ENCODE assay signal across 26 cellular contexts in the genomic region with DNA sequence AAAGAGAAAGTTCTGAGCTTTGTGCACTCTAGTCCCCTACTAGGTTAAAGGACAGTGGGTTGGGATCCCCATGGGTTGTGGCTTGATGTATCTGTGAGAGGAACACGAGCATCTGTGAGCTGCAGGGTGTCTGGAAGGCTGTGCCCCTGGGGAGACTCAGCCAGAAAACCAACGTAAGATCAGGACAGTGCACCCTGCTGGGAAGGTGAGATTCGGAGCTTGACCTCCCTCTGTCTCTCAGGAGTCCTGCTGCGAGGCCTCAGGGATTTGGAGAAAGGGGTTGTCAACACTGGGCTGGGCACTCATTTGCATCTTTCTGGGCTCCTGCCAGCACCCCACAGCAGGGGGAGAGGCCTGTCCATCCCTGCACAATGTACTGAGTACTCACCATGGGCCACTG. TPM values are rescaled to one million over a fixed set of nuclear protein-coding genes. Genes with fewer than 3 reads are reported as not detected.
"Had no signal": no experiment of that assay in that cellular context is flagged by ENCODE, and none has a peak within 500 bp of the region (broad histone marks: within the 10 kb centered on the region; RNA-seq: fewer than 3 reads in every experiment).

No MANE protein-coding gene starts in this region.

- H3K27me3 Mint-ChIP-seq: activated naive CD8-positive, alpha-beta T cell; central memory CD8-positive, alpha-beta T cell had no signal

- H3K4me1 ChIP-seq: ascending aorta, colonic mucosa, left ventricle myocardium inferior, prostate gland had no signal

- H3K4me3 ChIP-seq: adrenal gland, ascending aorta, colonic mucosa, dorsolateral prefrontal cortex, left ventricle myocardium inferior, ovary, prostate gland, upper lobe of left lung had no signal

- H3K27me3 ChIP-seq: adrenal gland, ascending aorta, colonic mucosa, dorsolateral prefrontal cortex, neutrophil, ovary, upper lobe of left lung had no signal

- H3K9me3 Mint-ChIP-seq: activated T-cell treated with anti-CD3 and anti-CD28 coated beads, Interleukin-2, amount 50 U/mL, for 4 hours; activated T-helper 2 cell treated with anti-CD3 and anti-CD28 coated beads, Interferon-gamma antibody, Interleukin-2, Interleukin-4, amounts not matched to agents 10 μg/mL and 5 μg/mL and 100 μg/mL, durations not matched to agents 14 hours and 24 hours and 36 hours; central memory CD8-positive, alpha-beta T cell; effector memory CD8-positive, alpha-beta T cell; natural killer cell had no signal

- H3K27ac ChIP-seq: colonic mucosa, left ventricle myocardium inferior, neutrophil, prostate gland, upper lobe of left lung had no signal

- H3K4me1 Mint-ChIP-seq: central memory CD8-positive, alpha-beta T cell; natural killer cell had no signal

- H3K9me3 ChIP-seq: adrenal gland, ascending aorta, colonic mucosa, left ventricle myocardium inferior, neutrophil, ovary, prostate gland, upper lobe of left lung had no signal

- H3K4me3 Mint-ChIP-seq: activated naive CD8-positive, alpha-beta T cell; activated T-cell treated with anti-CD3 and anti-CD28 coated beads, Interleukin-2, amount 50 U/mL, for 4 hours; central memory CD8-positive, alpha-beta T cell; effector memory CD8-positive, alpha-beta T cell; natural killer cell had no signal

- ATAC-seq: activated T-cell treated with anti-CD3 and anti-CD28 coated beads, Interleukin-2, amount 50 U/mL, for 4 hours; effector memory CD8-positive, alpha-beta T cell; natural killer cell; stimulated activated naive CD8-positive, alpha-beta T cell treated with anti-CD3 and anti-CD28 coated beads, Interleukin-15, Interleukin-2, amounts not matched to agents 100 U/mL and 50 U/mL, for 24 hours had no signal

- H3K27ac Mint-ChIP-seq: activated naive CD8-positive, alpha-beta T cell; activated T-helper 2 cell treated with anti-CD3 and anti-CD28 coated beads, Interferon-gamma antibody, Interleukin-2, Interleukin-4, amounts not matched to agents 10 μg/mL and 5 μg/mL and 100 μg/mL, durations not matched to agents 14 hours and 24 hours and 36 hours; effector memory CD8-positive, alpha-beta T cell; natural killer cell had no signal

- H3K36me3 ChIP-seq: ascending aorta, colonic mucosa, left ventricle myocardium inferior, neutrophil, ovary, prostate gland, upper lobe of left lung had no signal

- H3K36me3 Mint-ChIP-seq: activated naive CD8-positive, alpha-beta T cell; natural killer cell had no signal

- DNase-seq: activated CD4-positive, alpha-beta T cell treated with anti-CD3 and anti-CD28 coated beads, Interleukin-2, amount 50 U/mL, for 4 hours; activated CD8-positive, alpha-beta memory T cell treated with anti-CD3 and anti-CD28 coated beads, Interleukin-2, amount 50 U/mL, for 48 hours; activated naive CD4-positive, alpha-beta T cell; activated T-cell treated with anti-CD3 and anti-CD28 coated beads, Interleukin-2, amount 50 U/mL, for 4 hours; colonic mucosa; dorsolateral prefrontal cortex; effector memory CD8-positive, alpha-beta T cell; hippocampal formation; left ventricle myocardium inferior; midbrain; natural killer cell; stimulated activated CD4-positive, alpha-beta T cell treated with anti-CD3 and anti-CD28 coated beads, Interleukin-4, amount 100 ng/mL, for 24 hours; stimulated activated naive CD8-positive, alpha-beta T cell treated with anti-CD3 and anti-CD28 coated beads, Interleukin-15, Interleukin-2, amounts not matched to agents 100 U/mL and 50 U/mL, for 24 hours; upper lobe of left lung had no signal

RNA-seq across cellular contexts. Expression of a gene that starts 15.2 kb away (rescaled TPM):
- total RNA-seq: activated T-cell treated with anti-CD3 and anti-CD28 coated beads, Interleukin-2, amount 50 U/mL, for 4 hours; adrenal gland; ascending aorta; colonic mucosa; endothelial cell of umbilical vein; esophagus mucosa; left ventricle myocardium inferior; lung microvascular endothelial cell; natural killer cell; subcutaneous adipose tissue had no signal

RNA-seq across cellular contexts. Expression of a gene that starts 28.8 kb away (rescaled TPM):
- total RNA-seq: ascending aorta, endothelial cell of umbilical vein, lung microvascular endothelial cell had no signal
